Comparison of ENCODE assay signal across 10 cellular contexts in genomic region chr10:101052285-101052684, GRCh38. TPM values are rescaled to one million over a fixed set of nuclear protein-coding genes. Genes with fewer than 3 reads are reported as not detected.
DNase-seq lines count a peak whose midpoint lies in the region; ATAC-seq and TF ChIP-seq lines count a peak whose summit lies in the region.
"Had no signal": no experiment of that assay in that cellular context is flagged by ENCODE, and none has a peak within 500 bp of the region (broad histone marks: within the 10 kb centered on the region; RNA-seq: fewer than 3 reads in every experiment).

No MANE protein-coding gene starts in this region.

- peak overlapping the region; percentile 57 for H3K4me2 ChIP-seq in skeletal muscle satellite cell (ENCODE audit: low read length)

- peak; percentile 56 for ATAC-seq in Panc1
- ATAC-seq in GM19455 (IDR thresholded peaks at IDR 0.05; ENCODE audit: unreplicated experiment) = no peak
- ATAC-seq: activated T-cell treated with anti-CD3 and anti-CD28 coated beads, Interleukin-2, amount 50 U/mL, for 72 hours had no signal

- BruUV-seq in Panc1 (replicated peaks; lab: Mats Ljungman, UMichigan) = no TSS peak

- H3K27me3 ChIP-seq in Panc1 (ENCODE audit: control insufficient read depth, insufficient read depth, low read length) = no peaks in the 10 kb centered on the region
- H3K27me3 ChIP-seq in skeletal muscle satellite cell (ENCODE audit: control insufficient read depth, insufficient read depth, low read length) = peaks cover 24% of the 10 kb centered on the region

- in situ Hi-C loops in Panc1 (cut with HindIII; ENCODE audit: low pct_unique_long_range_greater_than_20kb, low sequenced_read_pairs) = no loop called here

- no peaks in the 10 kb centered on the region for H3K36me3 ChIP-seq in Panc1 (ENCODE audit: control insufficient read depth, insufficient read depth, low read length)
- no peaks in the 10 kb centered on the region for H3K36me3 ChIP-seq in skeletal muscle satellite cell (ENCODE audit: insufficient read depth, low read length)

- intact Hi-C loops in Panc1 (cut with micrococcal nuclease; ENCODE audit: unreplicated experiment) = no loop called here

- H3K4me3 ChIP-seq in Panc1 (ENCODE audit: low read depth in 2 of 2, low read length in 2 of 2) (no peak overlapping the region), skeletal muscle satellite cell (ENCODE audit: low read length) (no peak overlapping the region)

- CTCF ChIA-PET in Panc1 (lab: Charles Lee) = interaction anchor here (1.2 to 3.9 kb wide), 5 partner anchors 8 to 90 kb away, joined by 5 to 49 read pairs (median 14); partner anchors contain the start of gene TLX1

- DNase-seq in GOT3 (lab: John Stamatoyannopoulos, UW) (peak; percentile 20), Panc1 (ENCODE audit: low read depth, low spot score) (no peak), fibroblast of gingiva (ENCODE audit: low read depth) (peak; percentile 90), COLO829 (ENCODE audit: low spot score) (no peak), NCI-H1092 (lab: John Stamatoyannopoulos, UW) (no peak)
- DNase-seq: activated B cell treated with CpG ODN at 0.5 μM for 24 hours; activated T-cell treated with anti-CD3 and anti-CD28 coated beads, Interleukin-2, amount 50 U/mL, for 72 hours; cortex of kidney had no signal

- H3K27ac ChIP-seq in Panc1 (ENCODE audit: low read length) = peak overlapping the region; percentile 15; the same call in 1 of the 2 replicates

- POLR2A ChIA-PET in Panc1 (lab: Charles Lee) = interaction anchor here (0.8 to 1.7 kb wide), 3 partner anchors 9 to 10 kb away, joined by 3 to 5 read pairs (median 5); partner anchors contain the start of gene KAZALD1

- peaks cover 20% of the 10 kb centered on the region for H3K4me1 ChIP-seq in Panc1 (ENCODE audit: control insufficient read depth, insufficient read depth, low read length)
- peaks cover 31% of the 10 kb centered on the region for H3K4me1 ChIP-seq in skeletal muscle satellite cell (ENCODE audit: control insufficient read depth, insufficient read depth, low read length)

- peak overlapping the region; percentile 3 for H3K9ac ChIP-seq in skeletal muscle satellite cell (ENCODE audit: low read depth, low read length)

- TF ChIP-seq CTCF in Panc1 (IDR thresholded peaks at IDR 0.05) = no peak

- no peaks in the 10 kb centered on the region for H3K9me3 ChIP-seq in Panc1 (ENCODE audit: control insufficient read depth, insufficient read depth, low read depth, low read length)
- no peaks in the 10 kb centered on the region for H3K9me3 ChIP-seq in skeletal muscle satellite cell (replicated peaks; ENCODE audit: low read length)

RNA-seq across cellular contexts. Expression of gene KAZALD1, which starts 9.5 kb away (rescaled TPM):
- total RNA-seq in Panc1 (2021; ENCODE audit: unreplicated experiment) = 21.2 TPM
- polyA plus RNA-seq in Panc1 (2012; ENCODE audit: insufficient read length) = 17.5 TPM
- 9.9 and 15.1 TPM in 2 replicates for total RNA-seq in skeletal muscle satellite cell (2012; rRNA removed)

RNA-seq across cellular contexts. Expression of gene SFXN3, which starts 21.3 kb away (rescaled TPM):
- 15.3 TPM for total RNA-seq in Panc1 (2021; ENCODE audit: unreplicated experiment)
- 12.9 TPM for polyA plus RNA-seq in Panc1 (2012; ENCODE audit: insufficient read length)
- total RNA-seq in skeletal muscle satellite cell (2012; rRNA removed) = 83.4 and 87.8 TPM in 2 replicates

RNA-seq across cellular contexts. Expression of gene PDZD7, which starts 21.4 kb away (rescaled TPM):
- total RNA-seq in Panc1 (2021; ENCODE audit: unreplicated experiment) = 1.8 TPM
- polyA plus RNA-seq in Panc1 (2012; ENCODE audit: insufficient read length) = 2.0 TPM
- under 0.01 and 1.5 TPM in 2 replicates for total RNA-seq in skeletal muscle satellite cell (2012; rRNA removed)

RNA-seq across cellular contexts. Expression of gene LZTS2, which starts 52.7 kb away (rescaled TPM):
- total RNA-seq in Panc1 (2021; ENCODE audit: unreplicated experiment) = 65.5 TPM
- 97.7 TPM for polyA plus RNA-seq in Panc1 (2012; ENCODE audit: insufficient read length)
- total RNA-seq in skeletal muscle satellite cell (2012; rRNA removed) = 79.1 and 103 TPM in 2 replicates

Comparison
In these comparisons a context has a peak if more than half of its experiments do, and no peak if none do; other contexts are left out.
1. DNase-seq: peak in GOT3 (single experiment) and fibroblast of gingiva (single experiment); none in Panc1 (single experiment), COLO829 (single experiment) and NCI-H1092 (single experiment).